17 cellular contexts compared by ENCODE assay signal in genomic region chr12:1882850-1883470, GRCh38. TPM values are rescaled to one million over a fixed set of nuclear protein-coding genes. Genes with fewer than 3 reads are reported as not detected.
"Had no signal": no experiment of that assay in that cellular context is flagged by ENCODE, and none has a peak within 500 bp of the region (broad histone marks: within the 10 kb centered on the region; RNA-seq: fewer than 3 reads in every experiment).

No MANE protein-coding gene starts in this region.

- H3K9me3 Mint-ChIP-seq: activated CD4-positive, alpha-beta memory T cell treated with anti-CD3 and anti-CD28 coated beads for 36 hours; activated naive CD4-positive, alpha-beta T cell treated with anti-CD3 and anti-CD28 coated beads for 36 hours; activated T-cell treated with anti-CD3 and anti-CD28 coated beads, Interleukin-2, amount 50 U/mL, for 4 hours; immature natural killer cell; natural killer cell treated with Interleukin-12 subunit alpha and Interleukin-12 subunit beta and Interleukin-15 and Interleukin-18, amount 100 ng/mL, for 72 hours had no signal

- H3K27ac Mint-ChIP-seq: activated CD4-positive, alpha-beta memory T cell treated with anti-CD3 and anti-CD28 coated beads for 36 hours; activated naive CD4-positive, alpha-beta T cell treated with anti-CD3 and anti-CD28 coated beads for 36 hours; immature natural killer cell; natural killer cell treated with Interleukin-12 subunit alpha and Interleukin-12 subunit beta and Interleukin-15 and Interleukin-18, amount 100 ng/mL, for 72 hours had no signal

- H3K36me3 Mint-ChIP-seq: activated CD4-positive, alpha-beta memory T cell treated with anti-CD3 and anti-CD28 coated beads for 36 hours; immature natural killer cell; natural killer cell treated with Interleukin-12 subunit alpha and Interleukin-12 subunit beta and Interleukin-15 and Interleukin-18, amount 100 ng/mL, for 72 hours had no signal

- H3K4me3 Mint-ChIP-seq: activated CD4-positive, alpha-beta memory T cell treated with anti-CD3 and anti-CD28 coated beads for 36 hours; activated naive CD4-positive, alpha-beta T cell treated with anti-CD3 and anti-CD28 coated beads for 36 hours; activated T-cell treated with anti-CD3 and anti-CD28 coated beads, Interleukin-2, amount 50 U/mL, for 4 hours; immature natural killer cell; natural killer cell treated with Interleukin-12 subunit alpha and Interleukin-12 subunit beta and Interleukin-15 and Interleukin-18, amount 100 ng/mL, for 72 hours had no signal

- H3K4me1 Mint-ChIP-seq: immature natural killer cell had no signal

- DNase-seq: activated CD4-positive, alpha-beta memory T cell treated with anti-CD3 and anti-CD28 coated beads for 36 hours; activated naive CD4-positive, alpha-beta T cell treated with anti-CD3 and anti-CD28 coated beads for 36 hours; activated T-cell treated with anti-CD3 and anti-CD28 coated beads, Interleukin-2, amount 50 U/mL, for 4 hours; aorta; brain microvascular endothelial cell; central memory CD4-positive, alpha-beta T cell; heart right ventricle; immature natural killer cell; nucleus accumbens; stimulated activated CD4-positive, alpha-beta T cell treated with anti-CD3 and anti-CD28 coated beads, Interleukin-4, amount 100 ng/mL, for 1 hour; stomach; T-helper 2 cell; trophoblast cell had no signal

- ATAC-seq: activated T-cell treated with anti-CD3 and anti-CD28 coated beads, Interleukin-2, amount 50 U/mL, for 4 hours; esophagus mucosa; heart right ventricle; natural killer cell treated with Interleukin-12 subunit alpha and Interleukin-12 subunit beta and Interleukin-15 and Interleukin-18, amount 100 ng/mL, for 72 hours; right cardiac atrium had no signal

RNA-seq across cellular contexts. Expression of gene CACNA2D4, which starts 35.5 kb away (rescaled TPM):
- total RNA-seq: temporal lobe had no signal
